Comparison of ENCODE assay signal across 26 cellular contexts in the genomic region with DNA sequence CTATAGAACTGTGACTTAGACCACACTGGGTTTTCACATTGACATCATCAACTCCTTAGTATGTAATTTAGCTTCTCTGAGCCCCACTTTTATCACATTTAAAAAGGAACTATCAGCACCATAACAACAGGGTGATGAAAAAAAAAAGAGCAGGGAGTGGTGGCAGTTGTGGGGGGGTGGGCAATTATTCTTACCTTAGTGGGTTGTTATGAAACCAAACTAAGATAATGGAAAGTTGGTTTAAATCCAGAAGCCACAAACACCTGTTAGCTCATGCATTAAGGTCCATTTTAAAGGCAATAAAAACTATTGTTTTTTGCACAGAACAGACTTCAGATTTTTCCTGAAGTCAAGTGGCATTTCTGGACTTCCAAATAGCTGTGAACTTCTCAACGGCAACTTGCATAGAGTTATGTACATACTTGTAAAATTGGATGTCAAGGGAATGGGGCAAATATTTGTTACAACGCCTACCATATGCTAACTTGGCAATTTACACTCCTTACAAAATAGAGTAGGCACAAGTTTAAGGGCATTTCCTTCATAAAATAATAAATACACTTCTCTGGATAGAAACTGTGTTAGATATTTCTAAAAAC.
"Had no signal": no experiment of that assay in that cellular context is flagged by ENCODE, and none has a peak within 500 bp of the region (broad histone marks: within the 10 kb centered on the region; RNA-seq: fewer than 3 reads in every experiment).

No MANE protein-coding gene starts in this region.

- ATAC-seq: activated CD8-positive, alpha-beta T cell treated with anti-CD3 and anti-CD28 coated beads, Interleukin-2, amount 10 ng/mL, durations not matched to agents 7 days and 5 days; T-helper 17 cell; WTC11 had no signal

- H3K4me1 Mint-ChIP-seq: activated naive CD4-positive, alpha-beta T cell treated with anti-CD3 and anti-CD28 coated beads, Interleukin-2, amount 50 U/mL, for 24 hours; T-helper 17 cell had no signal

- H3K9me3 Mint-ChIP-seq: activated naive CD4-positive, alpha-beta T cell treated with anti-CD3 and anti-CD28 coated beads, Interleukin-2, amount 50 U/mL, for 24 hours; WTC11 had no signal

- H3K36me3 Mint-ChIP-seq: activated naive CD4-positive, alpha-beta T cell treated with anti-CD3 and anti-CD28 coated beads, Interleukin-2, amount 50 U/mL, for 24 hours; WTC11 had no signal

- H3K4me3 Mint-ChIP-seq: activated CD8-positive, alpha-beta T cell treated with anti-CD3 and anti-CD28 coated beads, Interleukin-2, amount 10 ng/mL, durations not matched to agents 7 days and 5 days; activated naive CD4-positive, alpha-beta T cell treated with anti-CD3 and anti-CD28 coated beads, Interleukin-2, amount 50 U/mL, for 24 hours; T-helper 17 cell; WTC11 had no signal

- H3K27ac Mint-ChIP-seq: activated CD8-positive, alpha-beta T cell treated with anti-CD3 and anti-CD28 coated beads, Interleukin-2, amount 10 ng/mL, durations not matched to agents 7 days and 5 days; activated naive CD4-positive, alpha-beta T cell treated with anti-CD3 and anti-CD28 coated beads, Interleukin-2, amount 50 U/mL, for 24 hours; T-helper 17 cell had no signal

- H3K27me3 Mint-ChIP-seq: activated naive CD4-positive, alpha-beta T cell treated with anti-CD3 and anti-CD28 coated beads, Interleukin-2, amount 50 U/mL, for 24 hours; T-helper 17 cell had no signal

- DNase-seq: activated CD4-positive, alpha-beta T cell treated with anti-CD3 and anti-CD28 coated beads for 48 hours; activated CD4-positive, alpha-beta T cell treated with anti-CD3 and anti-CD28 coated beads, Interleukin-2, amount 50 U/mL, for 4 hours; activated CD4-positive, CD25-positive, alpha-beta regulatory T cell treated with anti-CD3 and anti-CD28 coated beads, Interleukin-2, amount 50 U/mL, for 72 hours; activated CD8-positive, alpha-beta memory T cell treated with anti-CD3 and anti-CD28 coated beads, Interleukin-2, amount 50 U/mL, for 48 hours; activated CD8-positive, alpha-beta T cell treated with anti-CD3 and anti-CD28 coated beads, Interleukin-2, amount 10 ng/mL, durations not matched to agents 7 days and 5 days; activated T-cell treated with anti-CD3 and anti-CD28 coated beads, Interleukin-2, amount 50 U/mL, for 1 hour; aorta; caudate nucleus; KG1; MG63; NCI-H1105 treated with DMSO at 0.1 percent for 48 hours; NCI-H1436 treated with DMSO at 0.1 percent for 48 hours; NCI-H187 treated with DMSO at 0.1 percent for 48 hours; NCI-H2081 treated with DMSO at 0.1 percent for 48 hours; NCI-H2171; NCI-H2227 treated with DMSO at 0.1 percent for 48 hours; NCI-H446 treated with DMSO at 0.1 percent for 48 hours; NCI-H524 treated with DMSO at 0.1 percent for 48 hours; NCI-H748 treated with DMSO at 0.1 percent for 48 hours; NK-92 treated with Interleukin-12 subunit alpha and Interleukin-12 subunit beta, amount 100 ng/mL, for 24 hours; Peyer's patch; SHP77; T-helper 17 cell; T-helper 9 cell had no signal
